ENCODE assay signal across 8 cellular contexts in genomic region chr14:61694830-61695694, GRCh38. TPM values are rescaled to one million over a fixed set of nuclear protein-coding genes. Genes with fewer than 3 reads are reported as not detected.
DNase-seq lines count a peak whose midpoint lies in the region; ATAC-seq, FAIRE-seq and TF ChIP-seq lines count a peak whose summit lies in the region.

TSS of gene HIF1A (plus strand) at chr14:61695513. CDS start at chr14:61695805, 292 bp downstream.

- CTCF ChIA-PET in activated CD4-positive, alpha-beta T cell treated with anti-CD3 and anti-CD28 coated beads for 36 hours (lab: Charles Lee), result interaction anchor here (0.7 to 1.2 kb wide), 6 partner anchors 12 to 202 kb away, joined by 3 read pairs; no protein-coding TSS in a partner anchor

- intact Hi-C loops in activated CD4-positive, alpha-beta T cell treated with anti-CD3 and anti-CD28 coated beads for 36 hours (cut with DNase I, micrococcal nuclease), result loop anchor here (1.0 to 10.0 kb wide), 16 partner anchors 24 to 1950 kb away; partner anchors contain the start of genes PPM1A (in 1 of the 2), PRKCH (in 1 of the 2), SNAPC1 (in 1 of the 2) and WDR89 (in 1 of the 2)
- intact Hi-C loops in kidney (cut with DNase I), result no loop called here

- POLR2A ChIA-PET in activated CD4-positive, alpha-beta T cell treated with anti-CD3 and anti-CD28 coated beads for 36 hours (lab: Charles Lee), result interaction anchor here (0.5 to 1.6 kb wide), 11 partner anchors 9 to 517 kb away, joined by 3 to 8 read pairs (median 6); partner anchors contain the start of gene SNAPC1

- peak within 1 kb of the TSS; percentile 98 for H3K27ac Mint-ChIP-seq in activated CD4-positive, alpha-beta T cell treated with anti-CD3 and anti-CD28 coated beads for 36 hours

- DNase-seq in Ammon's horn (ENCODE audit: low spot score), result peak; percentile 99
- peak; percentile 94 for DNase-seq in NCI-H510A treated with DMSO at 0.1 percent for 48 hours (lab: John Stamatoyannopoulos, UW)
- DNase-seq in activated CD4-positive, alpha-beta T cell treated with anti-CD3 and anti-CD28 coated beads for 36 hours, result peak; percentile 99
- DNase-seq in choroid plexus epithelial cell (ENCODE audit: low read depth), result peak; percentile 100
- peak; percentile 100 for DNase-seq in kidney
- peak; percentile 98 for DNase-seq in stimulated activated CD4-positive, alpha-beta T cell treated with anti-CD3 and anti-CD28 coated beads, Interleukin-15, amount 100 ng/mL, for 24 hours

- ATAC-seq in HG03439 (IDR thresholded peaks at IDR 0.05; ENCODE audit: unreplicated experiment), result peak; percentile 93
- ATAC-seq in activated CD4-positive, alpha-beta T cell treated with anti-CD3 and anti-CD28 coated beads for 36 hours, result peak; percentile 87

- H3K27me3 Mint-ChIP-seq in activated CD4-positive, alpha-beta T cell treated with anti-CD3 and anti-CD28 coated beads for 36 hours, result no peaks in the 10 kb centered on the region

- peak within 1 kb of the TSS; percentile 99 to 100 for H3K27ac ChIP-seq in kidney (ENCODE audit: low read depth in 2 of 2, low read length in 2 of 2)

- FAIRE-seq in kidney (lab: Jason Lieb, UNC), result peak; percentile 8

- peak within 1 kb of the TSS; percentile 99 for H3K4me3 Mint-ChIP-seq in activated CD4-positive, alpha-beta T cell treated with anti-CD3 and anti-CD28 coated beads for 36 hours

- H3K4me1 ChIP-seq in kidney (ENCODE audit: control insufficient read depth in 1 of 2, insufficient read depth in 1 of 2, low read depth in 1 of 2, low read length in 2 of 2), result peaks cover 0 to 3% of the 10 kb centered on the region in 2 donors

- H3K4me3 ChIP-seq in choroid plexus epithelial cell (ENCODE audit: low read depth, low read length) (peak within 1 kb of the TSS; percentile 85), kidney (ENCODE audit: low read length in 2 of 2) (peak within 1 kb of the TSS; percentile 94 to 96)

- H3K9me3 Mint-ChIP-seq in activated CD4-positive, alpha-beta T cell treated with anti-CD3 and anti-CD28 coated beads for 36 hours (ENCODE audit: low read depth), result peaks cover 2% of the 10 kb centered on the region

- H3K36me3 Mint-ChIP-seq in activated CD4-positive, alpha-beta T cell treated with anti-CD3 and anti-CD28 coated beads for 36 hours (ENCODE audit: low read depth), result peaks cover 42% of the 10 kb centered on the region

- TF ChIP-seq CTCF in choroid plexus epithelial cell (conservative IDR thresholded peaks at IDR 0.05; ENCODE audit: low read depth, low read length) (peak; percentile 53), kidney (IDR thresholded peaks at IDR 0.05; ENCODE audit: borderline replicate concordance, extremely low read depth, insufficient read depth) (no peak)

- peaks cover 50% of the 10 kb centered on the region for H3K4me1 Mint-ChIP-seq in activated CD4-positive, alpha-beta T cell treated with anti-CD3 and anti-CD28 coated beads for 36 hours

- H3K36me3 ChIP-seq in kidney (ENCODE audit: control insufficient read depth in 1 of 2, insufficient read depth in 2 of 2, low read length in 2 of 2), result no peaks in the 10 kb centered on the region

- no peaks in the 10 kb centered on the region for H3K9me3 ChIP-seq in kidney (ENCODE audit: control insufficient read depth in 1 of 2, low read length in 2 of 2)

- H3K9ac ChIP-seq in kidney (ENCODE audit: low read length in 2 of 2), result peak within 1 kb of the TSS; percentile 95 to 98

- peak; percentile 99 for TF ChIP-seq POLR2A in GM19193 (IDR thresholded peaks at IDR 0.05; ENCODE audit: extremely low read depth, insufficient read depth, insufficient read length)

RNA-seq across cellular contexts. Expression of gene HIF1A, which starts in this region (rescaled TPM):
- 100 to 1,000 TPM; 196 to 329 TPM for total RNA-seq in activated CD4-positive, alpha-beta T cell treated with anti-CD3 and anti-CD28 coated beads for 36 hours
- total RNA-seq in kidney, result 358 TPM
- 57.8 TPM for polyA plus RNA-seq in kidney (ENCODE audit: insufficient read depth, low read depth, low replicate concordance)

Comparison
In these comparisons a context has a peak if more than half of its experiments do, and no peak if none do; other contexts are left out.
1. Peak in every context shown above with its lines: DNase-seq, ATAC-seq, H3K4me3 ChIP-seq and H3K27ac ChIP-seq.